ENCODE assay signal across 8 cellular contexts in the genomic region with DNA sequence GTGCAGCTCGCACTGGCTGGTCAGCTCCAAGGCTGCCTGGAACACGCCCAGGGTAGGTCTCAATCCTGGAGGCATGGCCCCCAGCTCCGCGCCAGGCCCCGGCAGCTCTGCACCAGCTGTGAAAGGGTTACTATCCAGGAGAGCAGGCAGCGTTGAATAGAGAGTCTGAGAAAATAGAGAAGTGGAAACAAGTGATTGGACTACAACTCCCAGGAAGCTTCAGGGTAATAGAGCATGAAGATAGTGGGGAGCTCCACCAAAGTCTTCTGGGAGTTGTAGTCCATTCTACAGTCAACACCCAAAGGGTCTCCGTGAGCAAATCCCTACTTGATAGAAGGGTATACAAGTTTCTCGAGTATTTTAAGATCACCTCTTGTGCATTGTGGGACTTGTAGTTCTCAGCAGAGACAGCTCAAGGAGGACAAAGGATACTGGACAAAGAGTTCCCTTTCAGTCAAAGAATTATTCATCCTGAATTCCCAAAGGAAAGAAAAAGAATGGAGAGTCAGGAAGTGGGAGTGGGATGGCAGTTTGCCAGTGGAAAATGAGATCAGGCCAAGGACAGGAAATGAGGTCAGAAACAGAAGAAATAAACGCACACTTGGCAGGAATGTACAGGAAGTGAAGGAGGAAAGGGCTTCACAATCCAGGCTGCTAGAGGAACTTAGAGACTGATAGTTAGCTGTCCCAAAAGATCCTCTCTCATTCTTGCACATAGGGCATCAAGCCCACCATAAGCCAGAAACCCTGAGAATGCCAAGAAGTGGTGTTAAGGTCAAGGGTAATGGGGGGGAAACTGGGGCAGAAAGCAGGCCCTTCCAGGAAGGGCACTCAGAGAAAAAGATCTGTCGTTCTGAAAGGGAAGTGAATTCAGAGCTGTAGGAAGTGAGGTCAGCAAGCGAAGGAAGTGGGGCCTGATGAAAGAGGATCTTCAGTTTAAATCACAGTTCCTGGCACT. TPM values are rescaled to one million over a fixed set of nuclear protein-coding genes. Genes with fewer than 3 reads are reported as not detected.
DNase-seq lines count a peak whose midpoint lies in the region; ATAC-seq and TF ChIP-seq lines count a peak whose summit lies in the region.

No MANE protein-coding gene starts in this region.

- H3K27me3 ChIP-seq in uterus: no peaks in the 10 kb centered on the region

- H3K36me3 ChIP-seq in uterus: no peaks in the 10 kb centered on the region

- H3K9me3 ChIP-seq in T-helper 17 cell (ENCODE audit: control insufficient read depth, low read length, poor library complexity, severe bottlenecking): no peaks in the 10 kb centered on the region
- H3K9me3 ChIP-seq in uterus: no peaks in the 10 kb centered on the region

- H3K36me3 Mint-ChIP-seq in T-helper 17 cell (ENCODE audit: low read depth): peaks cover 6% of the 10 kb centered on the region

- ATAC-seq in T-helper 17 cell: peak; percentile 46
- no peak for ATAC-seq in GM21526 (IDR thresholded peaks at IDR 0.05; ENCODE audit: low FRiP score, unreplicated experiment)

- H3K27ac Mint-ChIP-seq in T-helper 17 cell: peak overlapping the region; percentile 0

- peak; percentile 0 for TF ChIP-seq CTCF in NB4 (IDR thresholded peaks at IDR 0.05; ENCODE audit: low read depth, low read length)
- TF ChIP-seq CTCF in uterus (IDR thresholded peaks at IDR 0.05): no peak

- peak overlapping the region; percentile 34 for H3K4me3 Mint-ChIP-seq in T-helper 17 cell

- H3K4me1 ChIP-seq in uterus: peaks cover 0 to 2% of the 10 kb centered on the region in 2 donors

- H3K4me1 Mint-ChIP-seq in T-helper 17 cell: peaks cover 18% of the 10 kb centered on the region

- H3K27me3 Mint-ChIP-seq in T-helper 17 cell: no peaks in the 10 kb centered on the region

- TF ChIP-seq POLR2A in NB4 (IDR thresholded peaks at IDR 0.05; ENCODE audit: extremely low read depth, insufficient read length) (no peak), uterus (IDR thresholded peaks at IDR 0.05) (no peak)

- H3K27ac ChIP-seq in uterus: peak overlapping the region; percentile 73 to 83

- no peak overlapping the region for H3K4me3 ChIP-seq in NB4 (ENCODE audit: low read depth, low read length)
- no peak overlapping the region for H3K4me3 ChIP-seq in uterus

- intact Hi-C loops in uterus (cut with DNase I; ENCODE audit: low total_unique reads): no loop called here

- DNase-seq in NCI-H1092 treated with DMSO at 0.1 percent for 48 hours (lab: John Stamatoyannopoulos, UW) (peak; percentile 37), NCI-H1092 (lab: John Stamatoyannopoulos, UW) (no peak), NB4 (ENCODE audit: low read depth) (peak; percentile 99), T-helper 17 cell (no peak), epidermal melanocyte (ENCODE audit: insufficient read length, low spot score) (peak; percentile 93), mucosa of gallbladder (ENCODE audit: low spot score) (peak; percentile 65), uterus (peak; percentile 69 to 80)

RNA-seq across cellular contexts. Expression of a gene that starts 5.5 kb away (rescaled TPM):
- total RNA-seq in T-helper 17 cell (under 1 TPM; 0.42 to 0.60 TPM), mucosa of gallbladder (1.6 TPM), uterus (10 to 100 TPM in 1 of 4 donors, 1 to 10 TPM in 1, under 1 TPM in 1, not detected in 1; 0.26 to 24.2 (median 3.0) TPM)

RNA-seq across cellular contexts. Expression of a gene that starts 15.3 kb away (rescaled TPM):
- total RNA-seq in T-helper 17 cell (under 1 TPM; 0.10 to 0.12 TPM), mucosa of gallbladder (13.1 TPM), uterus (100 to 1,000 TPM in 1 of 4 donors, 10 to 100 TPM in 2, 1 to 10 TPM in 1; 5.9 to 105 (median 31.9) TPM)

RNA-seq across cellular contexts. Expression of a gene that starts 21.6 kb away (rescaled TPM):
- total RNA-seq in T-helper 17 cell (not detected), mucosa of gallbladder (0.20 TPM), uterus (1 to 10 TPM in 1 of 4 donors, under 1 TPM in 1, not detected in 2; under 0.01 to 2.3 TPM)

RNA-seq across cellular contexts. Expression of a gene that starts 27.4 kb away (rescaled TPM):
- total RNA-seq in T-helper 17 cell: under 1 TPM; 0.07 to 0.16 TPM
- total RNA-seq in mucosa of gallbladder: 1.0 TPM
- 10 to 100 TPM in 1 of 4 donors, 1 to 10 TPM in 3; 1.5 to 17.7 (median 4.4) TPM for total RNA-seq in uterus

RNA-seq across cellular contexts. Expression of a gene that starts 29.3 kb away (rescaled TPM):
- total RNA-seq in T-helper 17 cell (not detected), mucosa of gallbladder (78.1 TPM), uterus (1 to 10 TPM in 1 of 4 donors, not detected in 3; 1.0 TPM)

Comparison
In these comparisons a context has a peak if more than half of its experiments do, and no peak if none do; other contexts are left out.
1. DNase-seq: peak in NCI-H1092 treated with DMSO at 0.1 percent for 48 hours (single experiment), NB4 (single experiment), epidermal melanocyte (single experiment), mucosa of gallbladder (single experiment) and uterus (2 of 2); none in NCI-H1092 (single experiment) and T-helper 17 cell (0 of 3).
2. RNA of a gene that starts 15.3 kb away (total RNA-seq): 5.9 to 105 TPM in uterus and 13.1 TPM in mucosa of gallbladder (single experiment); 0.10 to 0.12 TPM in T-helper 17 cell; every median in the first group is over 4 times any median in the second.